ENCODE assay signal across 1 cellular context in genomic region chr1:208207388-208208131, GRCh38.
A peak's percentile ranks its signal among the peaks of the same experiment; 100 is the strongest.
TF ChIP-seq lines count a peak whose summit lies in the region.

No MANE protein-coding gene starts in this region.

TF ChIP-seq in GM12878, 131 proteins besides CTCF, POLR2A, EP300 and RAD21:
- TF ChIP-seq SIN3A (IDR thresholded peaks at IDR 0.05; ENCODE audit: low read depth, low read length), result no peak
- TF ChIP-seq ATF7 (IDR thresholded peaks at IDR 0.05; ENCODE audit: low read depth), result peak; percentile 42; the same call in 1 of the 2 replicates
- TF ChIP-seq TARDBP (IDR thresholded peaks at IDR 0.05; ENCODE audit: borderline replicate concordance), result no peak
- TF ChIP-seq TCF12 (IDR thresholded peaks at IDR 0.05; ENCODE audit: low read depth, low read length), result no peak
- TF ChIP-seq ZSCAN29 (IDR thresholded peaks at IDR 0.05), result no peak
- no peak for TF ChIP-seq SIX5 (IDR thresholded peaks at IDR 0.05; ENCODE audit: low read depth, low read length, severe bottlenecking)
- TF ChIP-seq, protein P1, sequence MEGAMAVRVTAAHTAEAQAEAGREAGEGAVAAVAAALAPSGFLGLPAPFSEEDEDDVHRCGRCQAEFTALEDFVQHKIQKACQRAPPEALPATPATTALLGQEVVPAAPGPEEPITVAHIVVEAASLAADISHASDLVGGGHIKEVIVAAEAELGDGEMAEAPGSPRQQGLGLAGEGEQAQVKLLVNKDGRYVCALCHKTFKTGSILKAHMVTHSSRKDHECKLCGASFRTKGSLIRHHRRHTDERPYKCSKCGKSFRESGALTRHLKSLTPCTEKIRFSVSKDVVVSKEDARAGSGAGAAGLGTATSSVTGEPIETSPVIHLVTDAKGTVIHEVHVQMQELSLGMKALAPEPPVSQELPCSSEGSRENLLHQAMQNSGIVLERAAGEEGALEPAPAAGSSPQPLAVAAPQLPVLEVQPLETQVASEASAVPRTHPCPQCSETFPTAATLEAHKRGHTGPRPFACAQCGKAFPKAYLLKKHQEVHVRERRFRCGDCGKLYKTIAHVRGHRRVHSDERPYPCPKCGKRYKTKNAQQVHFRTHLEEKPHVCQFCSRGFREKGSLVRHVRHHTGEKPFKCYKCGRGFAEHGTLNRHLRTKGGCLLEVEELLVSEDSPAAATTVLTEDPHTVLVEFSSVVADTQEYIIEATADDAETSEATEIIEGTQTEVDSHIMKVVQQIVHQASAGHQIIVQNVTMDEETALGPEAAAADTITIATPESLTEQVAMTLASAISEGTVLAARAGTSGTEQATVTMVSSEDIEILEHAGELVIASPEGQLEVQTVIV (IDR thresholded peaks at IDR 0.05; ENCODE audit: borderline replicate concordance, partially characterized antibody), result no peak
